Comparison of ENCODE assay signal across 9 cellular contexts in the genomic region with DNA sequence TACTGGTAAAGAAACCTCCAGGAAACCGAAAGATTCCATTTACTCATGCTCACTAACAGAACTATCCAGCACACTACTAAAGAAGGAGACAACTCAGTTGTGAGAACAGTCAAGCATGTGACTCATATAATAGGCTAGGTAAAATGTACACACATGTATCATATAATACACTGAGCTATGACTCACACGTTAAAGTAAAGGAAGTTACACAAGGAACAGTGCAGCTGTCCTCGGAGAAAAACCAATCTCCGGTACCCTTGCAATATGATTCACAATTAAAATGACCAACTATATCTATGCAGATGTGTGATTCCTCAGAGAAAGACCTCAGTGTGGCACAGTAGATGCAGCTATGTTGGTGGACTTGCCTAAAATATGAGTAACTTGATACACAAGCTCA.
DNase-seq lines count a peak whose midpoint lies in the region; ATAC-seq and TF ChIP-seq lines count a peak whose summit lies in the region.
"Had no signal": no experiment of that assay in that cellular context is flagged by ENCODE, and none has a peak within 500 bp of the region (broad histone marks: within the 10 kb centered on the region; RNA-seq: fewer than 3 reads in every experiment).

No MANE protein-coding gene starts in this region.

- H3K9me3 ChIP-seq in HCT116 (ENCODE audit: control insufficient read depth in 1 of 2, insufficient read depth in 1 of 2, low read depth in 1 of 2, low read length in 2 of 2) (no peaks in the 10 kb centered on the region), ascending aorta (no peaks in the 10 kb centered on the region)

- H3K4me1 ChIP-seq in HCT116 (ENCODE audit: control insufficient read depth in 1 of 2, insufficient read depth in 2 of 2, low read length in 2 of 2): peaks cover 0 to 7% of the 10 kb centered on the region in 2 experiments; a peak in 2 of 4 replicates
- no peaks in the 10 kb centered on the region for H3K4me1 ChIP-seq in ascending aorta

- no peaks in the 10 kb centered on the region for H3K27me3 Mint-ChIP-seq in T-helper 2 cell treated with Interferon-gamma antibody and Interleukin-4, amounts not matched to agents 5 μg/mL and 100 μg/mL, for 36 hours (ENCODE audit: low read depth)

- no peak for TF ChIP-seq POLR2A in HCT116 (IDR thresholded peaks at IDR 0.05; ENCODE audit: borderline replicate concordance, extremely low read depth, insufficient read depth, insufficient read length)

- no peak overlapping the region for H3K9ac ChIP-seq in HCT116 (ENCODE audit: low read length)
- H3K9ac ChIP-seq: KMS-11 had no signal

- no TSS peak for BruUV-seq in HCT116 (replicated peaks; lab: Mats Ljungman, UMichigan)

- H3K27ac ChIP-seq in HCT116 (ENCODE audit: low read depth, low read length) (no peak overlapping the region), ascending aorta (no peak overlapping the region)
- H3K27ac ChIP-seq: KMS-11 had no signal

- CTCF ChIA-PET in HCT116 (lab: Charles Lee): no interaction called here

- no peak for TF ChIP-seq CTCF in HCT116 (IDR thresholded peaks at IDR 0.05 in 2 of 3, conservative IDR thresholded peaks at IDR 0.05 in 1 of 3; ENCODE audit: borderline replicate concordance in 1 of 3, insufficient read depth in 1 of 3, low read depth in 2 of 3, low read length in 2 of 3)
- TF ChIP-seq CTCF in ascending aorta (IDR thresholded peaks at IDR 0.05): no peak

- peaks cover 11% of the 10 kb centered on the region for H3K36me3 Mint-ChIP-seq in T-helper 2 cell treated with Interferon-gamma antibody and Interleukin-4, amounts not matched to agents 5 μg/mL and 100 μg/mL, for 36 hours (ENCODE audit: low read depth)

- H3K9me2 ChIP-seq in HCT116 (ENCODE audit: insufficient read depth): no peaks in the 10 kb centered on the region

- H3K36me3 ChIP-seq in HCT116 (ENCODE audit: control insufficient read depth in 1 of 2, insufficient read depth in 2 of 2, low read length in 2 of 2) (0 out of 4 replicates have a peak, but pooled peaks cover 0 to 2% of the 10 kb centered on the region in 2 experiments), ascending aorta (peaks cover 0 to 13% of the 10 kb centered on the region in 2 donors)

- no peak overlapping the region for H3K4me3 Mint-ChIP-seq in T-helper 2 cell treated with Interferon-gamma antibody and Interleukin-4, amounts not matched to agents 5 μg/mL and 100 μg/mL, for 36 hours

- in situ Hi-C loops in ACHN (cut with HindIII; ENCODE audit: low pct_ligation_motif_present, low pct_unique_long_range_greater_than_20kb, low sequenced_read_pairs): no loop called here

- no peak for TF ChIP-seq RAD21 in HCT116 (IDR thresholded peaks at IDR 0.05; ENCODE audit: low read depth)

- no peaks in the 10 kb centered on the region for H4K20me1 ChIP-seq in HCT116 (ENCODE audit: insufficient read depth)

- DNase-seq in ACHN: peak; percentile 64
- DNase-seq in HCT116 (ENCODE audit: low read depth, low spot score): peak; percentile 36
- DNase-seq in T-helper 2 cell treated with Interferon-gamma antibody and Interleukin-4, amounts not matched to agents 5 μg/mL and 100 μg/mL, for 36 hours (ENCODE audit: low spot score): peak; percentile 16
- peak; percentile 97 for DNase-seq in iris pigment epithelial cell (ENCODE audit: low read depth)
- DNase-seq in ascending aorta (ENCODE audit: low spot score in 2 of 2): no peak

- POLR2A ChIA-PET in HCT116 (lab: Charles Lee): no interaction called here

- RAD21 ChIA-PET in HCT116 (lab: Charles Lee; ENCODE audit: low non-redundant PET in 1 of 2, low total read pairs in 2 of 2, uncharacterized antibody in 2 of 2, unreplicated experiment in 2 of 2): no interaction called here

- ATAC-seq in HCT116 (peak; percentile 78), GM19452 (IDR thresholded peaks at IDR 0.05; ENCODE audit: unreplicated experiment) (no peak), HG03196 (IDR thresholded peaks at IDR 0.05; ENCODE audit: unreplicated experiment) (no peak), HG03565 (IDR thresholded peaks at IDR 0.05; ENCODE audit: unreplicated experiment) (no peak)

- intact Hi-C loops in HCT116 (cut with micrococcal nuclease): no loop called here
- intact Hi-C loops in ascending aorta (cut with DNase I): no loop called here

- no peaks in the 10 kb centered on the region for H3K4me1 Mint-ChIP-seq in T-helper 2 cell treated with Interferon-gamma antibody and Interleukin-4, amounts not matched to agents 5 μg/mL and 100 μg/mL, for 36 hours (ENCODE audit: low read depth)

- H3K4me3 ChIP-seq in HCT116 (replicated peaks in 1 of 2; ENCODE audit: low read depth in 1 of 2, low read length in 2 of 2) (no peak overlapping the region), ascending aorta (no peak overlapping the region)

- H3K27ac Mint-ChIP-seq in T-helper 2 cell treated with Interferon-gamma antibody and Interleukin-4, amounts not matched to agents 5 μg/mL and 100 μg/mL, for 36 hours: no peak overlapping the region

- H3K27me3 ChIP-seq in HCT116 (ENCODE audit: insufficient read depth, low read length): no peaks in the 10 kb centered on the region
- no peaks in the 10 kb centered on the region for H3K27me3 ChIP-seq in ascending aorta

- peak overlapping the region; percentile 34 for H3K4me2 ChIP-seq in HCT116 (ENCODE audit: low read length)
- H3K4me2 ChIP-seq: KMS-11 had no signal

- no peak overlapping the region for H2AFZ ChIP-seq in HCT116 (ENCODE audit: low read depth, low read length, poor library complexity, severe bottlenecking)

- H3K79me2 ChIP-seq in HCT116 (ENCODE audit: insufficient read depth, low read length): no peaks in the 10 kb centered on the region

- no peaks in the 10 kb centered on the region for H3K9me3 Mint-ChIP-seq in T-helper 2 cell treated with Interferon-gamma antibody and Interleukin-4, amounts not matched to agents 5 μg/mL and 100 μg/mL, for 36 hours

TF ChIP-seq in HCT116, 20 proteins besides CTCF, POLR2A, EP300 and RAD21:
- TF ChIP-seq ZBTB33 (IDR thresholded peaks at IDR 0.05; ENCODE audit: extremely low read depth, insufficient replicate concordance, low read length) (no peak), MAX (IDR thresholded peaks at IDR 0.05) (no peak), EZH2 (IDR thresholded peaks at IDR 0.05) (no peak), CBX3 (IDR thresholded peaks at IDR 0.05; ENCODE audit: low read depth) (no peak), FOSL1 (IDR thresholded peaks at IDR 0.05; ENCODE audit: low read depth) (peak; percentile 62), EZH2phosphoT487 (IDR thresholded peaks at IDR 0.05; ENCODE audit: borderline replicate concordance) (no peak)

Comparison
In these comparisons a context has a peak if more than half of its experiments do, and no peak if none do; other contexts are left out.
1. DNase-seq: peak in ACHN (single experiment), HCT116 (single experiment), T-helper 2 cell treated with Interferon-gamma antibody and Interleukin-4, amounts not matched to agents 5 μg/mL and 100 μg/mL, for 36 hours (single experiment) and iris pigment epithelial cell (single experiment); none in ascending aorta (0 of 2).